Comparison of ENCODE assay signal across 24 cellular contexts in genomic region chr2:155356250-155356649, GRCh38.
"Had no signal": no experiment of that assay in that cellular context is flagged by ENCODE, and none has a peak within 500 bp of the region (broad histone marks: within the 10 kb centered on the region; RNA-seq: fewer than 3 reads in every experiment).

No MANE protein-coding gene starts in this region.

- H3K4me3 ChIP-seq: SK-N-MC had no signal

- ATAC-seq: activated T-cell treated with anti-CD3 and anti-CD28 coated beads, Interleukin-2, amount 50 U/mL, for 4 hours; Panc1; Right ventricle myocardium inferior; T-cell had no signal

- DNase-seq: activated CD4-positive, alpha-beta memory T cell treated with anti-CD3 and anti-CD28 coated beads for 36 hours; activated CD4-positive, alpha-beta T cell treated with anti-CD3 and anti-CD28 coated beads, Interleukin-2, amount 10 ng/mL, durations not matched to agents 7 days and 5 days; activated CD4-positive, CD25-positive, alpha-beta regulatory T cell; activated CD8-positive, alpha-beta memory T cell treated with anti-CD3 and anti-CD28 coated beads for 24 hours; activated effector memory CD4-positive, alpha-beta T cell treated with anti-CD3 and anti-CD28 coated beads, Interleukin-2, amount 50 U/mL, for 16 hours; activated naive CD4-positive, alpha-beta T cell treated with Interleukin-2 at 50 U/mL for 16 hours; activated T-cell treated with anti-CD3 and anti-CD28 coated beads, Interleukin-2, amount 50 U/mL, for 4 hours; amygdala; MM.1S; NCI-H1105 treated with DMSO at 0.1 percent for 48 hours; NCI-H1436 treated with DMSO at 0.1 percent for 48 hours; NCI-H187; NCI-H2081; NCI-H748 treated with DMSO at 0.1 percent for 48 hours; OCI-M1; RPMI8226; T-cell; T-helper 2 cell; T1000 had no signal

- FAIRE-seq: astrocyte, TTC549 had no signal

- H3K27ac ChIP-seq: SK-N-MC had no signal
